18 cellular contexts compared by ENCODE assay signal in genomic region chr1:43327549-43328292, GRCh38. TPM values are rescaled to one million over a fixed set of nuclear protein-coding genes. Genes with fewer than 3 reads are reported as not detected.
DNase-seq lines count a peak whose midpoint lies in the region; ATAC-seq and TF ChIP-seq lines count a peak whose summit lies in the region.
"Had no signal": no experiment of that assay in that cellular context is flagged by ENCODE, and none has a peak within 500 bp of the region (broad histone marks: within the 10 kb centered on the region; RNA-seq: fewer than 3 reads in every experiment).

No MANE protein-coding gene starts in this region.

- H3K4me1 ChIP-seq in A673 (ENCODE audit: insufficient read depth, low read length, poor library complexity, severe bottlenecking), result peaks cover 12% of the 10 kb centered on the region

- H3K4me3 ChIP-seq in A673 (ENCODE audit: low read depth, low read length, poor library complexity, severe bottlenecking) (no peak overlapping the region), fibroblast of mammary gland (ENCODE audit: control insufficient read depth, low read depth, low read length) (no peak overlapping the region)
- H3K4me3 ChIP-seq: Peyer's patch had no signal

- H3K36me3 Mint-ChIP-seq in WTC11, result peaks cover 9% of the 10 kb centered on the region
- H3K36me3 Mint-ChIP-seq in activated naive CD4-positive, alpha-beta T cell treated with anti-CD3 and anti-CD28 coated beads, Interleukin-2, amount 50 U/mL, for 72 hours, result peaks cover 12 to 23% of the 10 kb centered on the region in 2 donors

- POLR2A ChIA-PET in A673 (lab: Charles Lee; ENCODE audit: low non-redundant PET), result no interaction called here
- POLR2A ChIA-PET in WTC11 (lab: Charles Lee), result no interaction called here

- DNase-seq in A673 (ENCODE audit: low spot score) (peak; percentile 52), GM04504 (ENCODE audit: low read depth) (peak; percentile 24), WTC11 (ENCODE audit: low spot score) (no peak), fibroblast of mammary gland (ENCODE audit: low read depth) (peak; percentile 80), MV-4-11 (lab: John Stamatoyannopoulos, UW) (no peak), mesenteric fat pad (ENCODE audit: low spot score) (no peak)
- DNase-seq in activated naive CD4-positive, alpha-beta T cell treated with anti-CD3 and anti-CD28 coated beads, Interleukin-2, amount 50 U/mL, for 72 hours (ENCODE audit: low spot score in 2 of 2), result no peak
- DNase-seq: AML-193, Calu3, DND-41, NCI-H1436, NCI-H2029 treated with DMSO at 0.1 percent for 48 hours, NCI-H510A treated with DMSO at 0.1 percent for 48 hours, Peyer's patch, SHP77 treated with DMSO at 0.1 percent for 48 hours had no signal

- no peak for ATAC-seq in WTC11
- no peak for ATAC-seq in GM21825 (IDR thresholded peaks at IDR 0.05; ENCODE audit: unreplicated experiment)
- ATAC-seq in activated naive CD4-positive, alpha-beta T cell treated with anti-CD3 and anti-CD28 coated beads, Interleukin-2, amount 50 U/mL, for 72 hours, result no peak
- ATAC-seq: HCT116 had no signal

- CTCF ChIA-PET in A673 (lab: Charles Lee), result no interaction called here
- CTCF ChIA-PET in WTC11 (lab: Charles Lee), result no interaction called here

- no peak for TF ChIP-seq CTCF in A673 (conservative IDR thresholded peaks at IDR 0.05; ENCODE audit: low read depth, low read length)
- TF ChIP-seq CTCF in WTC11 (IDR thresholded peaks at IDR 0.05), result no peak
- TF ChIP-seq CTCF in fibroblast of mammary gland (conservative IDR thresholded peaks at IDR 0.05; ENCODE audit: control insufficient read depth, insufficient read depth, low read depth, low read length), result no peak

- H3K36me3 ChIP-seq in A673 (ENCODE audit: insufficient read depth, low read length, poor library complexity, severe bottlenecking), result no peaks in the 10 kb centered on the region
- H3K36me3 ChIP-seq: Peyer's patch had no signal

- intact Hi-C loops in A673 (cut with micrococcal nuclease; ENCODE audit: unreplicated experiment), result no loop called here

- H3K9me3 ChIP-seq in A673 (ENCODE audit: low read depth, low read length, poor library complexity, severe bottlenecking), result peaks cover 11% of the 10 kb centered on the region
- H3K9me3 ChIP-seq: Peyer's patch had no signal

- no TSS peak for BruUV-seq in A673 (replicated peaks; lab: Mats Ljungman, UMichigan)

- no peaks in the 10 kb centered on the region for H3K27me3 ChIP-seq in A673 (replicated peaks; ENCODE audit: insufficient read depth, low read depth, low read length, poor library complexity)
- H3K27me3 ChIP-seq: Peyer's patch had no signal

- H3K4me1 Mint-ChIP-seq in WTC11, result peaks cover 16% of the 10 kb centered on the region

- H3K27ac ChIP-seq in A673 (ENCODE audit: low read depth, low read length, poor library complexity, severe bottlenecking), result no peak overlapping the region
- H3K27ac ChIP-seq: Peyer's patch had no signal

- peaks cover 32% of the 10 kb centered on the region for H3K9me3 Mint-ChIP-seq in WTC11
- H3K9me3 Mint-ChIP-seq in activated naive CD4-positive, alpha-beta T cell treated with anti-CD3 and anti-CD28 coated beads, Interleukin-2, amount 50 U/mL, for 72 hours, result peaks cover 18 to 19% of the 10 kb centered on the region in 2 donors

- H3K27ac Mint-ChIP-seq in WTC11, result no peak overlapping the region
- H3K27ac Mint-ChIP-seq in activated naive CD4-positive, alpha-beta T cell treated with anti-CD3 and anti-CD28 coated beads, Interleukin-2, amount 50 U/mL, for 72 hours, result no peak overlapping the region

- peaks cover 6% of the 10 kb centered on the region; the same call in 1 of the 2 replicates for H3K27me3 Mint-ChIP-seq in WTC11 (ENCODE audit: low read depth)

- no peak overlapping the region for H3K4me3 Mint-ChIP-seq in WTC11

TF ChIP-seq in WTC11, 78 proteins besides CTCF, POLR2A, EP300 and RAD21:
- no peak for TF ChIP-seq TEAD1 (CRISPR knock-in tag; IDR thresholded peaks at IDR 0.05)
- peak; percentile 78; the same call in 1 of the 2 replicates for TF ChIP-seq GTF2I (CRISPR knock-in tag; conservative IDR thresholded peaks at IDR 0.05)

RNA-seq across cellular contexts. Expression of gene MPL, which starts 9.9 kb away (rescaled TPM):
- not detected in 2 replicates for total RNA-seq in A673 (2021)
- total RNA-seq in WTC11 (2021), result 0.15 to 0.44 TPM (median 0.21 TPM) in 3 replicates
- total RNA-seq in activated naive CD4-positive, alpha-beta T cell treated with anti-CD3 and anti-CD28 coated beads, Interleukin-2, amount 50 U/mL, for 72 hours, result not detected
- 0.39 TPM for total RNA-seq in mesenteric fat pad
- total RNA-seq: A172, Peyer's patch had no signal

RNA-seq across cellular contexts. Expression of gene TIE1, which starts 26.9 kb away (rescaled TPM):
- total RNA-seq in A673 (2021), result not detected in 2 replicates
- 2.5 to 3.7 TPM (median 2.6 TPM) in 3 replicates for total RNA-seq in WTC11 (2021)
- total RNA-seq in activated naive CD4-positive, alpha-beta T cell treated with anti-CD3 and anti-CD28 coated beads, Interleukin-2, amount 50 U/mL, for 72 hours, result under 1 TPM; 0.36 to 0.49 TPM
- 42.6 TPM for total RNA-seq in mesenteric fat pad
- total RNA-seq: Calu3 had no signal

RNA-seq across cellular contexts. Expression of gene CDC20, which starts 31.1 kb away (rescaled TPM):
- total RNA-seq in A673 (2021), result 296 and 309 TPM in 2 replicates
- total RNA-seq in WTC11 (2021), result 246 to 280 TPM (median 265 TPM) in 3 replicates
- total RNA-seq in activated naive CD4-positive, alpha-beta T cell treated with anti-CD3 and anti-CD28 coated beads, Interleukin-2, amount 50 U/mL, for 72 hours, result 100 to 1,000 TPM; 127 to 328 TPM
- total RNA-seq in mesenteric fat pad, result 4.9 TPM

RNA-seq across cellular contexts. Expression of gene ELOVL1, which starts 40.1 kb away (rescaled TPM):
- total RNA-seq in A673 (2021) (47.4 and 53.7 TPM in 2 replicates), WTC11 (2021) (22.6 to 26.6 TPM (median 24.1 TPM) in 3 replicates), mesenteric fat pad (149 TPM)
- total RNA-seq in activated naive CD4-positive, alpha-beta T cell treated with anti-CD3 and anti-CD28 coated beads, Interleukin-2, amount 50 U/mL, for 72 hours, result 10 to 100 TPM; 53.2 to 61.0 TPM

RNA-seq across cellular contexts. Expression of gene C1orf210, which starts 42.3 kb away (rescaled TPM):
- total RNA-seq in A673 (2021) (not detected in 2 replicates), WTC11 (2021) (11.7 to 14.0 TPM (median 12.8 TPM) in 3 replicates), mesenteric fat pad (not detected)
- total RNA-seq in activated naive CD4-positive, alpha-beta T cell treated with anti-CD3 and anti-CD28 coated beads, Interleukin-2, amount 50 U/mL, for 72 hours, result not detected
- total RNA-seq: A172 had no signal

Comparison
In these comparisons a context has a peak if more than half of its experiments do, and no peak if none do; other contexts are left out.
1. DNase-seq: peak in A673 (single experiment), GM04504 (single experiment) and fibroblast of mammary gland (single experiment); none in WTC11 (single experiment), MV-4-11 (single experiment), activated naive CD4-positive, alpha-beta T cell treated with anti-CD3 and anti-CD28 coated beads, Interleukin-2, amount 50 U/mL, for 72 hours (0 of 2) and mesenteric fat pad (single experiment).
2. RNA of gene CDC20, which starts 31.1 kb away (total RNA-seq): 127 to 328 TPM in activated naive CD4-positive, alpha-beta T cell treated with anti-CD3 and anti-CD28 coated beads, Interleukin-2, amount 50 U/mL, for 72 hours, 296 to 309 TPM in A673 and 246 to 280 TPM in WTC11; 4.9 TPM in mesenteric fat pad (single experiment); every median in the first group is over 10 times any median in the second.